8 cellular contexts compared by ENCODE assay signal in the genomic region with DNA sequence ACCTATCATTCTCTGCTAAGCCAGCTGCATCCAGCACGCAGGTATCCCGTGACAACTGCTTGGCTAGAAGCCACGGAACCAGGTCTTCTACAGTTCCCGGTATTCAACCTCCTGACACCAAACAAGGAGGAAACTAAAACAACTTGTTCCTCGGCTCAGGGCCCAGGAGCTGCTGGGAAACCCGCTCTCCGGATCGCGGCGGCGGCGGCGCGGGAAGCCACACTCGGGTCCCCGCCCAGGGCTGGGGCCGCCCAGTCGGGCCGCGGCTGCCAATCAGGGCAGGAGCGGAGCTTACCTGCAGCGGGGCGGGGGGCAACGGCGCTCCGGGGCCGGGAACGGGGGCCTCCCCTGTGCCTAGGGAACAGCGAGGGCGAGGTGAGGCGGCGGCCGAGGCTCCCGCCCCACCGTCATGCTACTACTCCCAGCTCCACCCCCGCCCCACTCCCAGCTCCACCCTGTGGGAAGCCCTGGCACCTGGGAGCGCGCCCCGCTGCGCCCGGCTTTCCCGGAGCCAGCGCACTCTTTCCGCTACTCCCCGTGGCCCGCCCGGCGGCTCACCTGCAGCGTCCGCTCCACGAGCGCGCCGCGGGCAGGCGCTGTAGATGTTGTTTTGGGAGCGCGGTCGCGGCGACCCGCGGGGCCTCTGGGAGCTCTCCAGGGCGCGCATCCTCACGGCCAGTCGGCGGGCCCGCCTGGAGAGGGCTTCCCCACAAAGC. TPM values are rescaled to one million over a fixed set of nuclear protein-coding genes. Genes with fewer than 3 reads are reported as not detected.
DNase-seq lines count a peak whose midpoint lies in the region; ATAC-seq, FAIRE-seq and TF ChIP-seq lines count a peak whose summit lies in the region.

No MANE protein-coding gene starts in this region.

- ATAC-seq in GM19023 (IDR thresholded peaks at IDR 0.05; ENCODE audit: unreplicated experiment) = no peak

- H3K4me3 ChIP-seq in AG09309 (ENCODE audit: control insufficient read depth, low read depth, low read length) = peak overlapping the region; percentile 45
- peak overlapping the region; percentile 42 for H3K4me3 ChIP-seq in bronchial epithelial cell (ENCODE audit: low read depth, low read length)

- no peak for TF ChIP-seq CTCF in AG09309 (IDR thresholded peaks at IDR 0.05; ENCODE audit: control insufficient read depth, insufficient read depth, low read depth, low read length, missing control alignments)
- TF ChIP-seq CTCF in bronchial epithelial cell (IDR thresholded peaks at IDR 0.05; ENCODE audit: insufficient read depth, low read length, severe bottlenecking) = no peak

- no peak for DNase-seq in AG09309 (ENCODE audit: low read depth)
- peak; percentile 51 for DNase-seq in HuH-7 (ENCODE audit: low spot score)
- peak in 4 of 5 donors; percentile 16 to 54 (median 38) for DNase-seq in T-helper 1 cell
- DNase-seq in bronchial epithelial cell (ENCODE audit: low read depth) = peak; percentile 72
- DNase-seq in left kidney (ENCODE audit: low read depth, low spot score) = peak; percentile 91
- peak; percentile 17 for DNase-seq in stimulated activated naive CD4-positive, alpha-beta T cell treated with Interleukin-2 at 50 U/mL for 16 hours (lab: John Stamatoyannopoulos, UW)
- DNase-seq in GDM1 (lab: John Stamatoyannopoulos, UW) = no peak

- peaks cover 1% of the 10 kb centered on the region for H3K36me3 ChIP-seq in bronchial epithelial cell (ENCODE audit: control insufficient read depth, insufficient read depth, low read length)

- no peak for FAIRE-seq in bronchial epithelial cell (lab: Jason Lieb, UNC)

- H3K27me3 ChIP-seq in bronchial epithelial cell (ENCODE audit: control insufficient read depth, insufficient read depth, low read length) = no peaks in the 10 kb centered on the region

RNA-seq across cellular contexts. Expression of gene IL24, which starts 12.1 kb away (rescaled TPM):
- total RNA-seq in bronchial epithelial cell = 0.13 and 0.26 TPM in 2 replicates

RNA-seq across cellular contexts. Expression of gene FCMR, which starts 12.4 kb away (rescaled TPM):
- total RNA-seq in bronchial epithelial cell = 0.38 TPM in 1 of 2 replicates, not detected in the other

RNA-seq across cellular contexts. Expression of gene PIGR, which starts 36.9 kb away (rescaled TPM):
- under 0.01 and 0.51 TPM in 2 replicates for total RNA-seq in bronchial epithelial cell

RNA-seq across cellular contexts. Expression of gene IL20, which starts 43.9 kb away (rescaled TPM):
- total RNA-seq in bronchial epithelial cell = 0.53 TPM in 1 of 2 replicates, not detected in the other

Comparison
In these comparisons a context has a peak if more than half of its experiments do, and no peak if none do; other contexts are left out.
1. DNase-seq: peak in HuH-7 (single experiment), T-helper 1 cell (4 of 5), bronchial epithelial cell (single experiment), left kidney (single experiment) and stimulated activated naive CD4-positive, alpha-beta T cell treated with Interleukin-2 at 50 U/mL for 16 hours (single experiment); none in AG09309 (single experiment) and GDM1 (single experiment).